Comparison of ENCODE assay signal across 1 cellular context in the genomic region with DNA sequence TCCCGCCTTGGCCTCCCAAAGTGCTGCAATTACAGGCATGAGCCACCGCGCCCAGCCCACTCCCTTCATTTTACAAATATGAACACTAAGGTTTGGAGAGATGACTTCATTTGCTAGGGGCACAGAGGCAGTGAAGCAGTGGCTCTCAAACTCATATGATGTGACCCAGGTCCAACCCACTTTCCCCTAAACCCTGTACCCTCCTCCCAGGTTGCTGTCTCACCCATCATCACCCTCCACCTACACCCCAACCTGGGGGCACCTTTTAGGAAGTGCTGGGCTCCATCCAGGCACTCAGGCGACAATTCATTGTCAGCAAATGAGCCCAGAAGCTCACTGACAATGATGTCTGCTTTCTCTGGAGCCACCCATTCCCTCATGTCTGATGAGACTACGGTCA.
A peak's percentile ranks its signal among the peaks of the same experiment; 100 is the strongest.
TF ChIP-seq lines count a peak whose summit lies in the region.

No MANE protein-coding gene starts in this region.

TF ChIP-seq in HepG2, 621 proteins besides CTCF, POLR2A, EP300 and RAD21:
- TF ChIP-seq HIVEP1 (CRISPR knock-in tag; IDR thresholded peaks at IDR 0.05), result peak; percentile 69; the same call in 1 of the 2 replicates
- 0 out of 2 replicates have a peak, but pooled peaks have one; percentile 53 for TF ChIP-seq ZNF576 (CRISPR knock-in tag; IDR thresholded peaks at IDR 0.05)
- no peak for TF ChIP-seq ZNF546 (CRISPR knock-in tag; conservative IDR thresholded peaks at IDR 0.05)
- TF ChIP-seq, protein P1, sequence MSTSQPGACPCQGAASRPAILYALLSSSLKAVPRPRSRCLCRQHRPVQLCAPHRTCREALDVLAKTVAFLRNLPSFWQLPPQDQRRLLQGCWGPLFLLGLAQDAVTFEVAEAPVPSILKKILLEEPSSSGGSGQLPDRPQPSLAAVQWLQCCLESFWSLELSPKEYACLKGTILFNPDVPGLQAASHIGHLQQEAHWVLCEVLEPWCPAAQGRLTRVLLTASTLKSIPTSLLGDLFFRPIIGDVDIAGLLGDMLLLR (CRISPR knock-in tag; IDR thresholded peaks at IDR 0.05), result peak; percentile 77; the same call in 1 of the 2 replicates
- peak; percentile 40; the same call in 1 of the 2 replicates for TF ChIP-seq NFAT5 (CRISPR knock-in tag; IDR thresholded peaks at IDR 0.05)
- TF ChIP-seq NFE2L1 (CRISPR knock-in tag; IDR thresholded peaks at IDR 0.05; ENCODE audit: borderline replicate concordance), result no peak
